15 cellular contexts compared by ENCODE assay signal in genomic region chr3:55623786-55624185, GRCh38.
"Had no signal": no experiment of that assay in that cellular context is flagged by ENCODE, and none has a peak within 500 bp of the region (broad histone marks: within the 10 kb centered on the region; RNA-seq: fewer than 3 reads in every experiment).

No MANE protein-coding gene starts in this region.

- H3K4me3 Mint-ChIP-seq: activated naive CD4-positive, alpha-beta T cell treated with anti-CD3 and anti-CD28 coated beads, Interleukin-2, amount 10 ng/mL, durations not matched to agents 7 days and 5 days; natural killer cell treated with Interleukin-12 subunit alpha and Interleukin-12 subunit beta and Interleukin-15 and Interleukin-18, amount 100 ng/mL, for 72 hours; stimulated activated naive CD8-positive, alpha-beta T cell treated with anti-CD3 and anti-CD28 coated beads, Interleukin-15, Interleukin-2, amounts not matched to agents 100 ng/mL and 50 ng/mL, for 24 hours; T-cell had no signal

- H3K27me3 ChIP-seq: cardiac muscle cell, colonic mucosa, esophagus squamous epithelium, upper lobe of right lung had no signal

- H3K4me3 ChIP-seq: cardiac muscle cell, colonic mucosa, esophagus squamous epithelium, skin epidermis, upper lobe of right lung had no signal

- H3K27ac Mint-ChIP-seq: activated naive CD4-positive, alpha-beta T cell treated with anti-CD3 and anti-CD28 coated beads, Interleukin-2, amount 10 ng/mL, durations not matched to agents 7 days and 5 days; activated T-helper 2 cell treated with anti-CD3 and anti-CD28 coated beads, Interferon-gamma antibody, Interleukin-2, Interleukin-4, amounts not matched to agents 10 μg/mL and 5 μg/mL and 100 μg/mL, durations not matched to agents 14 hours and 24 hours and 36 hours; natural killer cell treated with Interleukin-12 subunit alpha and Interleukin-12 subunit beta and Interleukin-15 and Interleukin-18, amount 100 ng/mL, for 72 hours; stimulated activated naive CD8-positive, alpha-beta T cell treated with anti-CD3 and anti-CD28 coated beads, Interleukin-15, Interleukin-2, amounts not matched to agents 100 ng/mL and 50 ng/mL, for 24 hours; T-cell had no signal

- H3K36me3 Mint-ChIP-seq: activated naive CD4-positive, alpha-beta T cell treated with anti-CD3 and anti-CD28 coated beads, Interleukin-2, amount 10 ng/mL, durations not matched to agents 7 days and 5 days; natural killer cell treated with Interleukin-12 subunit alpha and Interleukin-12 subunit beta and Interleukin-15 and Interleukin-18, amount 100 ng/mL, for 72 hours; T-cell had no signal

- H3K27me3 Mint-ChIP-seq: activated naive CD4-positive, alpha-beta T cell treated with anti-CD3 and anti-CD28 coated beads, Interleukin-2, amount 10 ng/mL, durations not matched to agents 7 days and 5 days had no signal

- ATAC-seq: natural killer cell treated with Interleukin-12 subunit alpha and Interleukin-12 subunit beta and Interleukin-15 and Interleukin-18, amount 100 ng/mL, for 72 hours; T-cell had no signal

- DNase-seq: activated CD4-positive, CD25-positive, alpha-beta regulatory T cell treated with anti-CD3 and anti-CD28 coated beads, Interleukin-2, amount 50 U/mL, for 72 hours; activated naive CD4-positive, alpha-beta T cell treated with anti-CD3 and anti-CD28 coated beads, Interleukin-2, amount 10 ng/mL, durations not matched to agents 7 days and 5 days; activated T-cell treated with anti-CD3 and anti-CD28 coated beads for 4 hours; colonic mucosa; esophagus squamous epithelium; kidney glomerular epithelial cell; left ventricle myocardium superior; T-cell; T-helper 9 cell; upper lobe of right lung had no signal

- H3K9me3 Mint-ChIP-seq: activated naive CD4-positive, alpha-beta T cell treated with anti-CD3 and anti-CD28 coated beads, Interleukin-2, amount 10 ng/mL, durations not matched to agents 7 days and 5 days; stimulated activated naive CD8-positive, alpha-beta T cell treated with anti-CD3 and anti-CD28 coated beads, Interleukin-15, Interleukin-2, amounts not matched to agents 100 ng/mL and 50 ng/mL, for 24 hours; T-cell had no signal

- H3K9me3 ChIP-seq: colonic mucosa, esophagus squamous epithelium, upper lobe of right lung had no signal

- H3K4me1 ChIP-seq: colonic mucosa had no signal

- H3K27ac ChIP-seq: cardiac muscle cell, colonic mucosa, upper lobe of right lung had no signal

- H3K4me1 Mint-ChIP-seq: activated naive CD4-positive, alpha-beta T cell treated with anti-CD3 and anti-CD28 coated beads, Interleukin-2, amount 10 ng/mL, durations not matched to agents 7 days and 5 days; T-cell had no signal

- H3K36me3 ChIP-seq: cardiac muscle cell, colonic mucosa, esophagus squamous epithelium, upper lobe of right lung had no signal
